Comparison of ENCODE assay signal across 7 cellular contexts in genomic region chr3:16774536-16774935, GRCh38.
A peak's percentile ranks its signal among the peaks of the same experiment; 100 is the strongest.
DNase-seq lines count a peak whose midpoint lies in the region.
"Not testable (repeated sequence)": the region's sequence is repeated elsewhere in the genome, so short reads cannot be mapped to it uniquely, and the experiment has no call there.

No MANE protein-coding gene starts in this region.

- not testable (repeated sequence) for H3K36me3 ChIP-seq in CD4-positive, alpha-beta memory T cell (ENCODE audit: insufficient read depth, low read length)

- peaks cover 9 to 16% (median 14%) of the 10 kb centered on the region in 4 donors for H3K4me1 Mint-ChIP-seq in CD4-positive, alpha-beta memory T cell
- H3K4me1 Mint-ChIP-seq in activated CD4-positive, alpha-beta memory T cell treated with anti-CD3 and anti-CD28 coated beads for 36 hours (ENCODE audit: low read depth): not testable (repeated sequence)
- H3K4me1 Mint-ChIP-seq in activated naive CD8-positive, alpha-beta T cell (ENCODE audit: low read depth): peaks cover 17% of the 10 kb centered on the region
- H3K4me1 Mint-ChIP-seq in immature natural killer cell: peaks cover 18 to 21% of the 10 kb centered on the region in 2 donors

- DNase-seq in CD4-positive, alpha-beta memory T cell; immature natural killer cell: not testable (repeated sequence)
- DNase-seq in KBM-7: peak; percentile 67
- DNase-seq in activated CD4-positive, alpha-beta memory T cell treated with anti-CD3 and anti-CD28 coated beads for 36 hours: peak; percentile 15
- DNase-seq in activated T-cell treated with anti-CD3 and anti-CD28 coated beads, Interleukin-2, amount 50 U/mL, for 48 hours: peak; percentile 31 to 44
- DNase-seq in stimulated activated CD4-positive, alpha-beta T cell treated with anti-CD3 and anti-CD28 coated beads, Interleukin-1b, Interleukin-23, amount 100 ng/mL, for 48 hours: peak; percentile 37

- POLR2A ChIA-PET in CD4-positive, alpha-beta memory T cell (lab: Charles Lee; ENCODE audit: partially characterized antibody): not testable (repeated sequence)
- POLR2A ChIA-PET in activated CD4-positive, alpha-beta memory T cell treated with anti-CD3 and anti-CD28 coated beads for 36 hours (lab: Charles Lee): interaction anchor here (0.7 kb wide), 1 partner anchor 15 kb away, joined by 3 read pairs; no protein-coding TSS in a partner anchor

- CTCF ChIA-PET in CD4-positive, alpha-beta memory T cell (lab: Charles Lee; ENCODE audit: partially characterized antibody); activated CD4-positive, alpha-beta memory T cell treated with anti-CD3 and anti-CD28 coated beads for 36 hours (lab: Charles Lee): not testable (repeated sequence)

- not testable (repeated sequence) for H3K9me3 ChIP-seq in CD4-positive, alpha-beta memory T cell (ENCODE audit: control insufficient read depth in 1 of 2, low read length in 2 of 2)

- in situ Hi-C loops in KBM-7 (cut with MboI; ENCODE audit: low pct_unique_long_range_greater_than_20kb, low sequenced_read_pairs): not testable (repeated sequence)

- peak overlapping the region in 6 of 8 donors; percentile 2 to 65 (median 50) for H3K4me3 Mint-ChIP-seq in CD4-positive, alpha-beta memory T cell
- not testable (repeated sequence) for H3K4me3 Mint-ChIP-seq in activated CD4-positive, alpha-beta memory T cell treated with anti-CD3 and anti-CD28 coated beads for 36 hours
- peak overlapping the region; percentile 85 for H3K4me3 Mint-ChIP-seq in activated naive CD8-positive, alpha-beta T cell
- H3K4me3 Mint-ChIP-seq in immature natural killer cell: peak overlapping the region; percentile 28 to 69 (median 48)

- not testable (repeated sequence) for H3K4me3 ChIP-seq in CD4-positive, alpha-beta memory T cell (ENCODE audit: low read length in 2 of 2)

- not testable (repeated sequence) for H3K27ac ChIP-seq in CD4-positive, alpha-beta memory T cell (ENCODE audit: low read depth, low read length)

- intact Hi-C loops in CD4-positive, alpha-beta memory T cell (cut with micrococcal nuclease); activated CD4-positive, alpha-beta memory T cell treated with anti-CD3 and anti-CD28 coated beads for 36 hours (cut with micrococcal nuclease): not testable (repeated sequence)

- H3K9me3 Mint-ChIP-seq in CD4-positive, alpha-beta memory T cell; activated CD4-positive, alpha-beta memory T cell treated with anti-CD3 and anti-CD28 coated beads for 36 hours; activated naive CD8-positive, alpha-beta T cell (ENCODE audit: low read depth); immature natural killer cell: not testable (repeated sequence)

- not testable (repeated sequence) for H3K4me1 ChIP-seq in CD4-positive, alpha-beta memory T cell (ENCODE audit: insufficient read depth, low read length)

- H3K27me3 ChIP-seq in CD4-positive, alpha-beta memory T cell (ENCODE audit: insufficient read depth, low read length): not testable (repeated sequence)

- H3K27ac Mint-ChIP-seq in CD4-positive, alpha-beta memory T cell; activated CD4-positive, alpha-beta memory T cell treated with anti-CD3 and anti-CD28 coated beads for 36 hours; immature natural killer cell: not testable (repeated sequence)
- peak overlapping the region; percentile 50 for H3K27ac Mint-ChIP-seq in activated naive CD8-positive, alpha-beta T cell

- not testable (repeated sequence) for H3K36me3 Mint-ChIP-seq in CD4-positive, alpha-beta memory T cell; activated CD4-positive, alpha-beta memory T cell treated with anti-CD3 and anti-CD28 coated beads for 36 hours; activated naive CD8-positive, alpha-beta T cell; immature natural killer cell

- not testable (repeated sequence) for H3K27me3 Mint-ChIP-seq in CD4-positive, alpha-beta memory T cell; activated CD4-positive, alpha-beta memory T cell treated with anti-CD3 and anti-CD28 coated beads for 36 hours; activated naive CD8-positive, alpha-beta T cell
- peaks cover 6 to 13% (median 10%) of the 10 kb centered on the region in 3 donors for H3K27me3 Mint-ChIP-seq in immature natural killer cell (ENCODE audit: low read depth in 3 of 3)
